Comparison of ENCODE assay signal across 8 cellular contexts in the genomic region with DNA sequence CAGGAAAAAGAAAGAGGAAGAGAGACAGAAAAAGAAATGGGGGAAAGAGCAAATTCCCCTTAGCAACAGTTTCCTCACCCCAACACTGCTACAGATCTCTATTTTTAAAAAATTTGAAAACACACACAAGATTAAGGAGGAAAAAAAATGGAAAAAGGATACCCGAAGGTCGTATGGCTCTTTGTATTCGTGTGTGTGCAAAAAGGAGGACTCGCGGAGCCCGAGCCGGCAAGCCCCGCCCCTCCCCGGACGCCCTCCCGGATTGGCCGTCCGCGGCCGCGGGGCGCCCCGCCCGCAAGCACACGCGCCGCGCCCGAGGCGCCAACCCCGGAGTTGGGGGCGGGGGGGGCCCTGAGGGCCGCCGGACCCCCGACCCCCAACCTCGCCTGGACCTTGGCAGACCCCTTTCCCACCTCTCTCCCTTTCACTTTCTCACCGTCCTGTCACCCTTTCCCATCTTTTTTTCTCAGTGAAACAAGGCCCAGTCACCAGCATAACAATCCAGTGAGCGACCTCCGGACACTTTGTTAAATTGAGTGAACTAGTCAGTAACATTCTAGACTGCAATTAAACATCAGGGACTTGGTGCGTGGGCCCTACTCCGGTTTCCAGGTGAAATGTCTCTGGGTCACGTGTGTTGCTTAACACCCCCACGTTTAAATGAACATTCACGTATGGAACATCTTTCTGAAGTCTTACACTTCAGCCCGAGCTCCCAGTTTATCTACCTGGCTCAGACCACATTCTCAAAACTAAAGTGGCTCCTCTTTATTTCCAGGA. TPM values are rescaled to one million over a fixed set of nuclear protein-coding genes. Genes with fewer than 3 reads are reported as not detected.
DNase-seq lines count a peak whose midpoint lies in the region; ATAC-seq and TF ChIP-seq lines count a peak whose summit lies in the region.

A gene with protein sequence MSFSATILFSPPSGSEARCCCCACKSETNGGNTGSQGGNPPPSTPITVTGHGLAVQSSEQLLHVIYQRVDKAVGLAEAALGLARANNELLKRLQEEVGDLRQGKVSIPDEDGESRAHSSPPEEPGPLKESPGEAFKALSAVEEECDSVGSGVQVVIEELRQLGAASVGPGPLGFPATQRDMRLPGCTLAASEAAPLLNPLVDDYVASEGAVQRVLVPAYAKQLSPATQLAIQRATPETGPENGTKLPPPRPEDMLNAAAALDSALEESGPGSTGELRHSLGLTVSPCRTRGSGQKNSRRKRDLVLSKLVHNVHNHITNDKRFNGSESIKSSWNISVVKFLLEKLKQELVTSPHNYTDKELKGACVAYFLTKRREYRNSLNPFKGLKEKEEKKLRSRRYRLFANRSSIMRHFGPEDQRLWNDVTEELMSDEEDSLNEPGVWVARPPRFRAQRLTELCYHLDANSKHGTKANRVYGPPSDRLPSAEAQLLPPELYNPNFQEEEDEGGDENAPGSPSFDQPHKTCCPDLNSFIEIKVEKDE (minus strand): TSS at position 205 of the 780 bp plus-strand sequence. CDS start 11,120 bp downstream, outside the sequence.

- ATAC-seq in GM19372 (IDR thresholded peaks at IDR 0.05; ENCODE audit: low read depth, unreplicated experiment), result peak; percentile 40
- ATAC-seq in heart left ventricle, result peak in 3 of 4 donors; percentile 25 to 67 (median 56)

- H3K4me3 ChIP-seq in AG09309 (ENCODE audit: control insufficient read depth, low read depth, low read length) (peak within 1 kb of the TSS; percentile 50), heart left ventricle (peak within 1 kb of the TSS; percentile 22 to 70 (median 54)), tibial nerve (peak within 1 kb of the TSS; percentile 33 to 64 (median 42))

- TF ChIP-seq POLR2A in heart left ventricle (IDR thresholded peaks at IDR 0.05) (peak in 1 of 2 donors; percentile 32), tibial nerve (IDR thresholded peaks at IDR 0.05) (peak; percentile 18 to 50)

- peak in 1 of 2 donors; percentile 56 for TF ChIP-seq EP300 in tibial nerve (IDR thresholded peaks at IDR 0.05)

- H3K27me3 ChIP-seq in heart left ventricle, result no peaks in the 10 kb centered on the region
- H3K27me3 ChIP-seq in tibial nerve, result no peaks in the 10 kb centered on the region

- H3K27ac ChIP-seq in heart left ventricle (peak within 1 kb of the TSS; percentile 20 to 84 (median 71)), tibial nerve (peak within 1 kb of the TSS; percentile 73 to 92 (median 86))

- no peak for DNase-seq in AG09309 (ENCODE audit: low read depth)
- peak; percentile 24 for DNase-seq in NCI-H1048 (lab: John Stamatoyannopoulos, UW)
- DNase-seq in SW480 (ENCODE audit: low spot score), result peak; percentile 69
- peak; percentile 63 for DNase-seq in activated naive CD8-positive, alpha-beta T cell treated with anti-CD3 and anti-CD28 coated beads, Interleukin-2, amount 50 U/mL, for 16 hours (ENCODE audit: low read depth, low spot score)
- DNase-seq in heart left ventricle, result peak; percentile 85 to 92 (median 87)
- peak; percentile 62 to 97 (median 78) for DNase-seq in posterior cingulate gyrus
- peak; percentile 60 to 70 for DNase-seq in tibial nerve (ENCODE audit: low spot score in 2 of 2)

- H3K4me1 ChIP-seq in heart left ventricle (peaks cover 0 to 36% (median 17%) of the 10 kb centered on the region in 12 donors), tibial nerve (peaks cover 0 to 34% (median 5%) of the 10 kb centered on the region in 4 donors)

- no peaks in the 10 kb centered on the region for H3K36me3 ChIP-seq in heart left ventricle
- H3K36me3 ChIP-seq in tibial nerve, result no peaks in the 10 kb centered on the region

- TF ChIP-seq CTCF in AG09309 (IDR thresholded peaks at IDR 0.05; ENCODE audit: control insufficient read depth, insufficient read depth, low read depth, low read length, missing control alignments), result no peak
- no peak for TF ChIP-seq CTCF in heart left ventricle (IDR thresholded peaks at IDR 0.05)
- no peak for TF ChIP-seq CTCF in tibial nerve (IDR thresholded peaks at IDR 0.05)

- intact Hi-C loops in heart left ventricle (cut with DNase I) (loop anchor here in 1 of 10 donors (2.0 kb wide), 1 partner anchor 25 kb away; a partner anchor contains a TSS), posterior cingulate gyrus (cut with DNase I) (no loop called here)

- 2 to 3% (median 3%) methylated on average over 38 to 40 of the region's 40 CpGs for WGBS in heart left ventricle, 4 donors
- WGBS in tibial nerve, 2 donors, result 3 to 5% methylated on average over 34 to 40 of the region's 40 CpGs

- H3K9me3 ChIP-seq in heart left ventricle (no peaks in the 10 kb centered on the region), tibial nerve (no peaks in the 10 kb centered on the region)

RNA-seq across cellular contexts. Expression of the gene that starts here (rescaled TPM):
- total RNA-seq in heart left ventricle, result 1 to 10 TPM; 3.8 to 7.6 (median 5.5) TPM
- polyA plus RNA-seq in heart left ventricle, result 1 to 10 TPM; 3.4 to 4.0 TPM
- total RNA-seq in tibial nerve, result 10 to 100 TPM in 1 of 4 donors, 1 to 10 TPM in 3; 8.4 to 18.6 (median 9.5) TPM
